Comparison of ENCODE assay signal across 8 cellular contexts in the genomic region with DNA sequence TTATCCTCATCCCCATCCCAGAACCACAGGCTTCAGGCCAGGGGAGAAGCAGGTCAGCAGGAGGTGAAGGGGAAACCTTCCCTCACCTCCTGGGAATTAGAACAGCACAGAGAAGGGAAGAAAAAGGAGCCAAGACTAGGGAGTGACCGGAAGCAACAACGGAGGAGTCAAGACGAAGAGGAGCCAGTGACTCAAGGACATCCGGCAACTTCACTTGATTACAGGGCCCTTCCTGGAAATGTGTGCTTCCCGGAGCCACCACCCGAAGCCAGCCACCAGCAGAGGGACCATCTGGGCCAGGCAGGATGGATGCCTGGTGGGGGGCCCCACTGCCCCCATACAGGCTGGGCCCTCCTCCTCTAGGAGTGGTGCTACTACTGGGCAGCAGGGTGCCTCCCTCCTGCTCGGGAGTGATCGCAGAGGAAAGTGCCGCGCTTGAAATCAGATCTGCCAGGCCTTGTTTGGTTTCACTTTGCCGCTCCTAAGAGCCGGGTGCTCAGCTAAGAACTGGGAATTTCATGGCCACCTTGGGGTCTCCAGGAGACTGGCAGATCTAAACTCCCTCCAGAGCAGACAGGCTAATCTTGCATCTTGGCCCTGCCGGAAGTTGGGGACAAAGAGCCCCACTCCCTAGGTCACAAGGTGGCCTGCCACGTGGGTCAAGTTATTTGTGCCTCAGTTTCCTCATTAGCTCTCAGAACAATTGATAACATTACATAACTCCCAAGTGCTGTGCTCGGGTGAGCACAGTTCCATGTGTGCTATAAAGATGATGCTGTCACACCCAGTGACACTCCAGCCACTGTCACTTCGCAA. TPM values are rescaled to one million over a fixed set of nuclear protein-coding genes. Genes with fewer than 3 reads are reported as not detected.
DNase-seq lines count a peak whose midpoint lies in the region; ATAC-seq and TF ChIP-seq lines count a peak whose summit lies in the region.

No MANE protein-coding gene starts in this region.

- POLR2A ChIA-PET in CD4-positive, alpha-beta T cell (lab: Charles Lee) = no interaction called here

- no peaks in the 10 kb centered on the region for H3K36me3 Mint-ChIP-seq in HFFc6 (ENCODE audit: low read depth)
- H3K36me3 Mint-ChIP-seq in CD4-positive, alpha-beta T cell (ENCODE audit: low read depth) = no peaks in the 10 kb centered on the region

- H3K4me1 ChIP-seq in ACC112 (ENCODE audit: control insufficient read depth, insufficient read depth, low read length, unreplicated experiment) = peaks cover 63% of the 10 kb centered on the region
- peaks cover 52% of the 10 kb centered on the region for H3K4me1 ChIP-seq in parathyroid adenoma

- CTCF ChIA-PET in CD4-positive, alpha-beta T cell (lab: Charles Lee) = no interaction called here

- H3K9me3 ChIP-seq in parathyroid adenoma (ENCODE audit: control insufficient read depth, low read length) = no peaks in the 10 kb centered on the region
- no peaks in the 10 kb centered on the region for H3K9me3 ChIP-seq in CD4-positive, alpha-beta T cell (ENCODE audit: control insufficient read depth, low read length)

- peak overlapping the region; percentile 19 for H3K4me2 ChIP-seq in parathyroid adenoma (ENCODE audit: low read length)

- peak; percentile 74 for TF ChIP-seq CTCF in HFFc6 (IDR thresholded peaks at IDR 0.05)
- peak; percentile 35 for TF ChIP-seq CTCF in fibroblast of villous mesenchyme (IDR thresholded peaks at IDR 0.05; ENCODE audit: insufficient read depth, low read depth, low read length)
- TF ChIP-seq CTCF in parathyroid adenoma (IDR thresholded peaks at IDR 0.05) = peak; percentile 58
- TF ChIP-seq CTCF in CD4-positive, alpha-beta T cell (IDR thresholded peaks at IDR 0.05) = no peak

- H3K79me2 ChIP-seq in ACC112 (ENCODE audit: control insufficient read depth, insufficient read depth, low read length, unreplicated experiment) = peaks cover 89% of the 10 kb centered on the region
- peaks cover 46% of the 10 kb centered on the region for H3K79me2 ChIP-seq in parathyroid adenoma

- no peak for ATAC-seq in GM18511 (IDR thresholded peaks at IDR 0.05; ENCODE audit: unreplicated experiment)
- ATAC-seq in CD4-positive, alpha-beta T cell (ENCODE audit: poor library complexity) = no peak

- no peaks in the 10 kb centered on the region for H3K9me3 Mint-ChIP-seq in HFFc6
- H3K9me3 Mint-ChIP-seq in CD4-positive, alpha-beta T cell = no peaks in the 10 kb centered on the region

- H3K36me3 ChIP-seq in ACC112 (ENCODE audit: insufficient read depth, low read length) = no peaks in the 10 kb centered on the region
- no peaks in the 10 kb centered on the region for H3K36me3 ChIP-seq in parathyroid adenoma (ENCODE audit: control insufficient read depth, insufficient read depth, low read length)

- H3K4me1 Mint-ChIP-seq in HFFc6 (ENCODE audit: low read depth) = peaks cover 84% of the 10 kb centered on the region
- peaks cover 2% of the 10 kb centered on the region for H3K4me1 Mint-ChIP-seq in CD4-positive, alpha-beta T cell (ENCODE audit: low read depth)

- DNase-seq in HFFc6 (peak; percentile 89), T1000 (lab: John Stamatoyannopoulos, UW) (peak; percentile 49), fibroblast of villous mesenchyme (ENCODE audit: low read depth) (peak; percentile 85), MV-4-11 (lab: John Stamatoyannopoulos, UW) (no peak)
- DNase-seq in CD4-positive, alpha-beta T cell = no peak

- peak overlapping the region; percentile 82 for H3K4me3 Mint-ChIP-seq in HFFc6
- H3K4me3 Mint-ChIP-seq in CD4-positive, alpha-beta T cell = no peak overlapping the region

- intact Hi-C loops in CD4-positive, alpha-beta T cell (cut with DNase I, micrococcal nuclease) = no loop called here

- H3K27ac Mint-ChIP-seq in HFFc6 = peak overlapping the region; percentile 95
- H3K27ac Mint-ChIP-seq in CD4-positive, alpha-beta T cell = no peak overlapping the region

- H3K27ac ChIP-seq in ACC112 (ENCODE audit: low read depth, low read length) (peak overlapping the region; percentile 95), parathyroid adenoma (peak overlapping the region; percentile 99)
- no peak overlapping the region for H3K27ac ChIP-seq in CD4-positive, alpha-beta T cell (ENCODE audit: low read depth, low read length)

- peaks cover under 1% of the 10 kb centered on the region for H3K27me3 Mint-ChIP-seq in HFFc6 (ENCODE audit: insufficient read depth)
- peaks cover 4% of the 10 kb centered on the region for H3K27me3 Mint-ChIP-seq in CD4-positive, alpha-beta T cell

- H3K9ac ChIP-seq in parathyroid adenoma = peak overlapping the region; percentile 54

- H3K27me3 ChIP-seq in ACC112 (ENCODE audit: insufficient read depth, low read length) (no peaks in the 10 kb centered on the region), parathyroid adenoma (ENCODE audit: control insufficient read depth, insufficient read depth, low read length) (no peaks in the 10 kb centered on the region)
- H3K27me3 ChIP-seq in CD4-positive, alpha-beta T cell (ENCODE audit: control insufficient read depth, insufficient read depth, low read length) = no peaks in the 10 kb centered on the region

- peak overlapping the region; percentile 69 for H3K4me3 ChIP-seq in ACC112 (ENCODE audit: low read depth, low read length)
- H3K4me3 ChIP-seq in fibroblast of villous mesenchyme (ENCODE audit: low read depth, low read length) = peak overlapping the region; percentile 43
- peak overlapping the region; percentile 20 for H3K4me3 ChIP-seq in parathyroid adenoma (ENCODE audit: low read depth, low read length)

- H2AFZ ChIP-seq in ACC112 (ENCODE audit: low read length, unreplicated experiment) (no peak overlapping the region), parathyroid adenoma (peak overlapping the region; percentile 75)

RNA-seq across cellular contexts. Expression of gene CDC42EP4, which starts 6.6 kb away (rescaled TPM):
- 10 to 100 TPM; 18.1 to 27.8 (median 25.9) TPM for total RNA-seq in HFFc6 (2021; fragmentation: NEBNext Ultra II Directional; extraction: Animal tissue kit (Norgen Biotek cat#: 25700))
- total RNA-seq in fibroblast of villous mesenchyme = 36.4 and 54.8 TPM in 2 replicates
- 1 to 10 TPM; 2.9 to 3.5 TPM for total RNA-seq in CD4-positive, alpha-beta T cell

RNA-seq across cellular contexts. Expression of gene CPSF4L, which starts 43.5 kb away (rescaled TPM):
- total RNA-seq in HFFc6 (2021; fragmentation: NEBNext Ultra II Directional; extraction: Animal tissue kit (Norgen Biotek cat#: 25700)) = not detected
- total RNA-seq in fibroblast of villous mesenchyme = not detected in 2 replicates
- not detected for total RNA-seq in CD4-positive, alpha-beta T cell

Comparison
In these comparisons a context has a peak if more than half of its experiments do, and no peak if none do; other contexts are left out.
1. DNase-seq: peak in HFFc6 (single experiment), T1000 (single experiment) and fibroblast of villous mesenchyme (single experiment); none in MV-4-11 (single experiment) and CD4-positive, alpha-beta T cell (0 of 10).
2. Peak in every context shown above with its lines, with median percentiles within 50 percentile points of each other: H3K4me3 ChIP-seq.